Comparison of ENCODE assay signal across 10 cellular contexts in the genomic region with DNA sequence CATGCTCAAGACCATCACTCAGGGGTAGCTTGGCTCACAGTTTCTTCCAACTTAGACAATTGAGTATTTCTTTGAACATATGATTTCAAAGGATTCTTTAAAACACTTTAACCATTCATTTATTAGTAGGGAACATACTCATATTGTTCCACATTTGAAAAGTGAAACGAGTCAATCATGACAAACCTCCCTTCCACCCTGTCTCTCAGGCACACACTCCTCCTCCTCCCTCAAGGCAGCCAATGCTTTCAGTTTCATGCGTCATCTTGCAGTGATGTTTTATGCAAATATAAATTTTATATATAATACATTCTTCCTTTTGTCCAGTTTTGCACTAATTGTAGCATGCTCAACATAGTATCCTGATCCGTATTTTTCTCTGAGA.
DNase-seq lines count a peak whose midpoint lies in the region; ATAC-seq and TF ChIP-seq lines count a peak whose summit lies in the region.
"Had no signal": no experiment of that assay in that cellular context is flagged by ENCODE, and none has a peak within 500 bp of the region (broad histone marks: within the 10 kb centered on the region; RNA-seq: fewer than 3 reads in every experiment).

No MANE protein-coding gene starts in this region.

- no peaks in the 10 kb centered on the region for H3K9me3 Mint-ChIP-seq in activated CD4-positive, alpha-beta T cell treated with anti-CD3 and anti-CD28 coated beads, Interleukin-2, amount 10 ng/mL, durations not matched to agents 7 days and 5 days
- H3K9me3 Mint-ChIP-seq in nephron = no peaks in the 10 kb centered on the region

- TF ChIP-seq CTCF in nephron (IDR thresholded peaks at IDR 0.05; ENCODE audit: unreplicated experiment in 3 of 3) (no peak), upper lobe of left lung (IDR thresholded peaks at IDR 0.05) (no peak), foreskin fibroblast (IDR thresholded peaks at IDR 0.05; ENCODE audit: low read depth, low read length) (no peak), mammary epithelial cell (conservative IDR thresholded peaks at IDR 0.05 in 1 of 2, IDR thresholded peaks at IDR 0.05 in 1 of 2; ENCODE audit: extremely low read depth in 1 of 2, insufficient read depth in 1 of 2, low read depth in 1 of 2, low read length in 2 of 2) (no peak)

- DNase-seq in activated CD4-positive, alpha-beta T cell treated with anti-CD3 and anti-CD28 coated beads for 48 hours = peak; percentile 35
- DNase-seq in activated CD4-positive, alpha-beta T cell treated with anti-CD3 and anti-CD28 coated beads, Interleukin-2, amount 10 ng/mL, durations not matched to agents 7 days and 5 days = no peak
- DNase-seq in upper lobe of left lung = no peak
- DNase-seq in foreskin fibroblast = no peak
- no peak for DNase-seq in mammary epithelial cell

- no TSS peak for BruUV-seq in mammary epithelial cell (replicated peaks; lab: Mats Ljungman, UMichigan)

- H3K9ac ChIP-seq in mammary epithelial cell (ENCODE audit: insufficient read depth, low read length) = no peak overlapping the region

- H3K36me3 ChIP-seq in upper lobe of left lung = no peaks in the 10 kb centered on the region
- H3K36me3 ChIP-seq in mammary epithelial cell (ENCODE audit: insufficient read depth, low read length) = no peaks in the 10 kb centered on the region

- H3K27ac ChIP-seq in upper lobe of left lung = no peak overlapping the region
- H3K27ac ChIP-seq in mammary epithelial cell (ENCODE audit: insufficient read depth, low read depth, low read length) = no peak overlapping the region

- POLR2A ChIA-PET in activated CD4-positive, alpha-beta T cell treated with anti-CD3 and anti-CD28 coated beads, Interleukin-2, amount 10 ng/mL, durations not matched to agents 7 days and 5 days (lab: Charles Lee) = no interaction called here

- no peak for TF ChIP-seq EP300 in upper lobe of left lung (IDR thresholded peaks at IDR 0.05)

- no peaks in the 10 kb centered on the region for H4K20me1 ChIP-seq in mammary epithelial cell (ENCODE audit: insufficient read depth, low read length)

- CTCF ChIA-PET in activated CD4-positive, alpha-beta T cell treated with anti-CD3 and anti-CD28 coated beads, Interleukin-2, amount 10 ng/mL, durations not matched to agents 7 days and 5 days (lab: Charles Lee) = interaction anchor here (0.6 kb wide), 1 partner anchor 102 kb away, joined by 3 read pairs; no protein-coding TSS in a partner anchor
- CTCF ChIA-PET in mammary epithelial cell (lab: Charles Lee; ENCODE audit: low non-redundant PET) = no interaction called here

- no peak overlapping the region for H3K4me3 ChIP-seq in upper lobe of left lung
- H3K4me3 ChIP-seq in foreskin fibroblast (ENCODE audit: low read depth in 1 of 2, low read length in 2 of 2) = no peak overlapping the region
- no peak overlapping the region for H3K4me3 ChIP-seq in mammary epithelial cell (replicated peaks in 1 of 3; ENCODE audit: insufficient read depth in 1 of 3, low read depth in 2 of 3, low read length in 3 of 3)
- H3K4me3 ChIP-seq: A549, lung had no signal

- no peaks in the 10 kb centered on the region for H3K79me2 ChIP-seq in mammary epithelial cell (ENCODE audit: insufficient read depth, low read length)

- H2AFZ ChIP-seq in mammary epithelial cell (ENCODE audit: low read depth, low read length) = no peak overlapping the region

- no peaks in the 10 kb centered on the region for H3K36me3 Mint-ChIP-seq in activated CD4-positive, alpha-beta T cell treated with anti-CD3 and anti-CD28 coated beads, Interleukin-2, amount 10 ng/mL, durations not matched to agents 7 days and 5 days (ENCODE audit: low read depth)
- no peaks in the 10 kb centered on the region for H3K36me3 Mint-ChIP-seq in nephron (ENCODE audit: low read depth)

- no peaks in the 10 kb centered on the region for H3K27me3 ChIP-seq in upper lobe of left lung
- no peaks in the 10 kb centered on the region for H3K27me3 ChIP-seq in mammary epithelial cell (ENCODE audit: insufficient read depth, low read length)

- no peak for TF ChIP-seq POLR2A in upper lobe of left lung (IDR thresholded peaks at IDR 0.05)

- no peak overlapping the region for H3K4me2 ChIP-seq in mammary epithelial cell (ENCODE audit: insufficient read depth, low read depth, low read length)
- H3K4me2 ChIP-seq: A549 had no signal

- H3K9me3 ChIP-seq in upper lobe of left lung (no peaks in the 10 kb centered on the region), mammary epithelial cell (replicated peaks; ENCODE audit: insufficient read depth, low read length) (no peaks in the 10 kb centered on the region)
- H3K9me3 ChIP-seq: A549 had no signal

- dilution Hi-C loops in mammary epithelial cell (cut with HindIII; ENCODE audit: low sequenced_read_pairs) = no loop called here

- 75 to 79% methylated on average over 3 of the region's 3 CpGs for WGBS in upper lobe of left lung, 2 donors
- WGBS in mammary epithelial cell (ENCODE audit: low coverage, missing lambda C conversion rate) = 89% methylated on average over 3 of the region's 3 CpGs

- in situ Hi-C loops in mammary epithelial cell (cut with MboI; ENCODE audit: low sequenced_read_pairs in 2 of 2) = no loop called here

- H3K4me1 Mint-ChIP-seq in activated CD4-positive, alpha-beta T cell treated with anti-CD3 and anti-CD28 coated beads, Interleukin-2, amount 10 ng/mL, durations not matched to agents 7 days and 5 days = peaks cover 2% of the 10 kb centered on the region
- peaks cover 45% of the 10 kb centered on the region for H3K4me1 Mint-ChIP-seq in nephron

- no peaks in the 10 kb centered on the region for H3K27me3 Mint-ChIP-seq in activated CD4-positive, alpha-beta T cell treated with anti-CD3 and anti-CD28 coated beads, Interleukin-2, amount 10 ng/mL, durations not matched to agents 7 days and 5 days
- H3K27me3 Mint-ChIP-seq in nephron (ENCODE audit: low read depth) = no peaks in the 10 kb centered on the region

- peaks cover 0 to 7% (median 3%) of the 10 kb centered on the region in 4 donors for H3K4me1 ChIP-seq in upper lobe of left lung
- peaks cover 3% of the 10 kb centered on the region for H3K4me1 ChIP-seq in mammary epithelial cell (ENCODE audit: insufficient read depth, low read length)

- no peak overlapping the region for H3K27ac Mint-ChIP-seq in activated CD4-positive, alpha-beta T cell treated with anti-CD3 and anti-CD28 coated beads, Interleukin-2, amount 10 ng/mL, durations not matched to agents 7 days and 5 days
- peak overlapping the region in 2 of 3 experiments; percentile 33 to 100 for H3K27ac Mint-ChIP-seq in nephron

- intact Hi-C loops in mammary epithelial cell (cut with micrococcal nuclease) = no loop called here

- peak; percentile 61 for ATAC-seq in GM21526 (IDR thresholded peaks at IDR 0.05; ENCODE audit: low FRiP score, unreplicated experiment)
- ATAC-seq in HG03280 (IDR thresholded peaks at IDR 0.05; ENCODE audit: unreplicated experiment) = peak; percentile 60
- ATAC-seq in upper lobe of left lung (ENCODE audit: low FRiP score in 2 of 2) = no peak
- ATAC-seq: A549 had no signal

- no peak overlapping the region for H3K4me3 Mint-ChIP-seq in activated CD4-positive, alpha-beta T cell treated with anti-CD3 and anti-CD28 coated beads, Interleukin-2, amount 10 ng/mL, durations not matched to agents 7 days and 5 days
- no peak overlapping the region for H3K4me3 Mint-ChIP-seq in nephron

Comparison
In these comparisons a context has a peak if more than half of its experiments do, and no peak if none do; other contexts are left out.
1. ATAC-seq: peak in GM21526 (single experiment) and HG03280 (single experiment); none in upper lobe of left lung (0 of 2).